ENCODE assay signal across 1 cellular context in genomic region chr12:76020731-76021672, GRCh38.
TF ChIP-seq lines count a peak whose summit lies in the region.

No MANE protein-coding gene starts in this region.

TF ChIP-seq in SK-N-SH, 30 proteins besides CTCF, POLR2A, EP300 and RAD21 (continued from another document):
- TF ChIP-seq ZBTB33 (IDR thresholded peaks at IDR 0.05; ENCODE audit: borderline replicate concordance, low read depth) (no peak), MEF2A (IDR thresholded peaks at IDR 0.05; ENCODE audit: borderline replicate concordance, low read depth) (peak; percentile 69; the same call in 1 of the 2 replicates), TCF12 (IDR thresholded peaks at IDR 0.05) (peak; percentile 91), NFIC (IDR thresholded peaks at IDR 0.05; ENCODE audit: borderline replicate concordance) (peak; percentile 80), TAF1 (IDR thresholded peaks at IDR 0.05; ENCODE audit: borderline replicate concordance, low read depth, low read length) (no peak), NRF1 (IDR thresholded peaks at IDR 0.05; ENCODE audit: low read depth, low read length) (no peak)
